ENCODE assay signal across 15 cellular contexts in the genomic region with DNA sequence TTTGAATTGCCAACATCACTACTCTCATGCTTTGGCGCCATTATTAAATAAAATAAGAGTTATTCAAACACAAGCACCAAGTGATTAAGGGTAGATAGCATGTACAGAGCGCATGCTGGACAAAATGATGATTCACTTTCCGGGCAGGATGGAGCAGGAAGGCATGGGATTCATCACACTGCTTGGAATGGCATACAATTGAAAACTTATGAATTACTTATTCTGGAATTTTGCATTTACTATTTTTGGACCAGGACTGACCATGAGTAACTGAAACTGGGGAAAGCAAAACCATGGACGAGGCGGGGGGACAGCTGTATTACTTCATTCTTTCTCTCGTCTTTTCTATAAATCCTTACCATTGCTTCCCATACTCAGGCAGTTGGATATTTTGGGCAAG. TPM values are rescaled to one million over a fixed set of nuclear protein-coding genes. Genes with fewer than 3 reads are reported as not detected.
DNase-seq lines count a peak whose midpoint lies in the region; ATAC-seq and TF ChIP-seq lines count a peak whose summit lies in the region.
"Had no signal": no experiment of that assay in that cellular context is flagged by ENCODE, and none has a peak within 500 bp of the region (broad histone marks: within the 10 kb centered on the region; RNA-seq: fewer than 3 reads in every experiment).

No MANE protein-coding gene starts in this region.

- DNase-seq in GM03348 (ENCODE audit: low spot score): peak; percentile 65
- peak; percentile 85 to 87 for DNase-seq in SJSA1 (ENCODE audit: low read depth in 1 of 2, low spot score in 2 of 2)
- peak; percentile 89 for DNase-seq in epithelial cell of prostate (ENCODE audit: low read depth, low spot score)
- DNase-seq in pulmonary artery endothelial cell (ENCODE audit: low read depth, low spot score): peak; percentile 87
- no peak for DNase-seq in ovary
- DNase-seq in lower lobe of right lung: no peak
- no peak for DNase-seq in iPS-NIHi11 (ENCODE audit: low spot score)
- DNase-seq in GM10248 (ENCODE audit: extremely low spot score): no peak
- DNase-seq: activated T-cell treated with anti-CD3 and anti-CD28 coated beads, Interleukin-2, amount 50 U/mL, for 1 hour; Caco-2; NCI-H1694 treated with DMSO at 0.1 percent for 48 hours; testis had no signal

- H3K27ac ChIP-seq in SJSA1: peak overlapping the region; percentile 95
- peak overlapping the region; percentile 93 for H3K27ac ChIP-seq in epithelial cell of prostate
- H3K27ac ChIP-seq in ovary: no peak overlapping the region
- H3K27ac ChIP-seq in lower lobe of right lung: no peak overlapping the region
- H3K27ac ChIP-seq: testis had no signal

- CTCF ChIA-PET in GM10248 (lab: Yijun Ruan, JAX): no interaction called here

- TF ChIP-seq EP300 in ovary (IDR thresholded peaks at IDR 0.05): no peak

- H3K4me1 ChIP-seq in SJSA1 (replicated peaks) (peaks cover 74% of the 10 kb centered on the region), ovary (ENCODE audit: insufficient read depth) (no peaks in the 10 kb centered on the region), lower lobe of right lung (no peaks in the 10 kb centered on the region)
- H3K4me1 ChIP-seq: Caco-2, testis had no signal

- no peaks in the 10 kb centered on the region for H3K27me3 ChIP-seq in SJSA1 (replicated peaks)
- H3K27me3 ChIP-seq in ovary: no peaks in the 10 kb centered on the region
- H3K27me3 ChIP-seq in lower lobe of right lung (ENCODE audit: low read depth): peaks cover 8% of the 10 kb centered on the region
- H3K27me3 ChIP-seq: testis had no signal

- ATAC-seq in lower lobe of right lung: no peak
- ATAC-seq: activated CD4-positive, CD25-positive, alpha-beta regulatory T cell treated with anti-CD3 and anti-CD28 coated beads, Interleukin-2, amount 50 U/mL, for 24 hours; GM12878 had no signal

- POLR2A ChIA-PET in GM10248 (lab: Yijun Ruan, JAX): no interaction called here

- TF ChIP-seq CTCF in ovary (IDR thresholded peaks at IDR 0.05) (no peak), lower lobe of right lung (IDR thresholded peaks at IDR 0.05) (no peak), GM10248 (IDR thresholded peaks at IDR 0.05; ENCODE audit: control extremely low read depth, extremely low read depth, low read depth, missing control alignments) (no peak)

- no peaks in the 10 kb centered on the region for H3K36me3 ChIP-seq in SJSA1
- no peaks in the 10 kb centered on the region for H3K36me3 ChIP-seq in ovary
- H3K36me3 ChIP-seq in lower lobe of right lung: no peaks in the 10 kb centered on the region

- TF ChIP-seq POLR2A in ovary (IDR thresholded peaks at IDR 0.05): no peak

- 76 to 83% (median 82%) methylated on average over 6 of the region's 6 CpGs for WGBS in ovary, 3 donors

- intact Hi-C loops in ovary (cut with DNase I) (no loop called here), lower lobe of right lung (cut with DNase I) (no loop called here)

- H3K9me3 ChIP-seq in SJSA1 (replicated peaks): no peaks in the 10 kb centered on the region
- no peaks in the 10 kb centered on the region for H3K9me3 ChIP-seq in ovary
- H3K9me3 ChIP-seq in lower lobe of right lung: no peaks in the 10 kb centered on the region
- H3K9me3 ChIP-seq: Caco-2, testis had no signal

- H3K4me3 ChIP-seq in SJSA1: no peak overlapping the region
- no peak overlapping the region for H3K4me3 ChIP-seq in ovary
- no peak overlapping the region for H3K4me3 ChIP-seq in lower lobe of right lung
- H3K4me3 ChIP-seq: GM12878, testis had no signal

RNA-seq across cellular contexts. Expression of a gene that starts 28.5 kb away (rescaled TPM):
- total RNA-seq in SJSA1 (2014; rRNA removed; shearing (Covaris generic)): 2.5 and 6.4 TPM in 2 replicates
- total RNA-seq in pulmonary artery endothelial cell: 0.32 and 0.53 TPM in 2 replicates
- 1 to 10 TPM in 1 of 7 donors, under 1 TPM in 3, not detected in 3; 0.10 to 1.8 (median 0.49) TPM for total RNA-seq in ovary
- under 1 TPM; 0.03 to 0.06 TPM for polyA plus RNA-seq in ovary
- not detected for total RNA-seq in lower lobe of right lung
- total RNA-seq: Caco-2, H1, testis had no signal
- polyA plus RNA-seq: H1 had no signal

RNA-seq across cellular contexts. Expression of a gene that starts 40.7 kb away (rescaled TPM):
- total RNA-seq in SJSA1 (2014; rRNA removed; shearing (Covaris generic)): 5.2 and 8.5 TPM in 2 replicates
- total RNA-seq in pulmonary artery endothelial cell (0.14 and 0.33 TPM in 2 replicates), ovary (10 to 100 TPM in 2 of 7 donors, 1 to 10 TPM in 5; 4.8 to 14.3 (median 8.1) TPM), lower lobe of right lung (1.6 TPM)
- polyA plus RNA-seq in ovary: 1 to 10 TPM; 3.6 to 6.2 TPM
- total RNA-seq: Caco-2, H1 had no signal
- polyA plus RNA-seq: H1 had no signal

Comparison
In these comparisons a context has a peak if more than half of its experiments do, and no peak if none do; other contexts are left out.
1. DNase-seq: peak in GM03348 (single experiment), SJSA1 (2 of 2), epithelial cell of prostate (single experiment) and pulmonary artery endothelial cell (single experiment); none in ovary (0 of 5), lower lobe of right lung (single experiment), iPS-NIHi11 (single experiment) and GM10248 (single experiment).
2. H3K27ac ChIP-seq: peak in SJSA1 (single experiment) and epithelial cell of prostate (single experiment); none in ovary (0 of 2) and lower lobe of right lung (single experiment).